Comparison of ENCODE assay signal across 32 cellular contexts in the genomic region with DNA sequence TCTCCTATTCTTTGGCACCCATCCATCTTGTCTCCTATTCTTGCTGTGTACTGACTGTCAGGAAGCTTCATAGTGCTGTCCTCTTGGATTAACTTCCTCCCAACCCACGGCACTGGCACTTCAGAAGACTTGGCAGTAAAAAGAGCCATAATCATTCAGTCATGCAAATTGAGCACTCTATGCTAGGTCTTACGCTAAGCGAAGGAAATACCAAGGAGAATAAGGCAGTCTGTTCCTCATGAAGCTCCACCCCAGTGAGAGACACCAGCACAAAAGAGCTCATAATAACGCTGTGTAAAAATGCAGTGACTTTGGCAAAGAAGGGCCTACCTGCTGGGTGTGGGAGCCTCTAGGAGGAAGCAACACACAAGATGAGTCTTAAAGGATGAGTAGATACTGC.
"Had no signal": no experiment of that assay in that cellular context is flagged by ENCODE, and none has a peak within 500 bp of the region (broad histone marks: within the 10 kb centered on the region; RNA-seq: fewer than 3 reads in every experiment).

No MANE protein-coding gene starts in this region.

- DNase-seq: activated B cell treated with CpG ODN at 0.5 μM for 24 hours; activated CD4-positive, alpha-beta memory T cell treated with anti-CD3 and anti-CD28 coated beads for 36 hours; activated CD4-positive, alpha-beta T cell treated with anti-CD3 and anti-CD28 coated beads for 4 hours; activated CD4-positive, alpha-beta T cell treated with anti-CD3 and anti-CD28 coated beads, Interleukin-2, amount 50 U/mL, for 1 hour; activated CD4-positive, CD25-positive, alpha-beta regulatory T cell treated with anti-CD3 and anti-CD28 coated beads, Interleukin-2, amount 50 U/mL, for 72 hours; activated CD8-positive, alpha-beta memory T cell treated with anti-CD3 and anti-CD28 coated beads for 24 hours; activated CD8-positive, alpha-beta memory T cell treated with anti-CD3 and anti-CD28 coated beads, Interleukin-2, amount 10 ng/mL, durations not matched to agents 7 days and 5 days; activated CD8-positive, alpha-beta memory T cell treated with anti-CD3 and anti-CD28 coated beads, Interleukin-2, amount 50 U/mL, for 48 hours; activated gamma-delta T cell treated with Interleukin-2 at 50 U/mL for 16 hours; activated naive CD4-positive, alpha-beta T cell treated with anti-CD3 and anti-CD28 coated beads for 36 hours; activated T-cell treated with anti-CD3 and anti-CD28 coated beads, Interleukin-2, amount 50 U/mL, for 48 hours; adrenal gland; body of pancreas; NCI-H1092 treated with DMSO at 0.1 percent for 48 hours; NCI-H1417 treated with DMSO at 0.1 percent for 48 hours; NCI-H187 treated with DMSO at 0.1 percent for 48 hours; NCI-H2081; NCI-H345; NCI-H510A; NCI-H526; NCI-H748 treated with DMSO at 0.1 percent for 48 hours; NK-92 treated with Interleukin-12 subunit alpha and Interleukin-12 subunit beta, amount 100 ng/mL, for 24 hours; PC-3; Peyer's patch; RPMI8226; SHP77 treated with DMSO at 0.1 percent for 48 hours; SK-N-SH had no signal

- H3K9me3 ChIP-seq: adrenal gland, body of pancreas, breast epithelium, Peyer's patch, SJSA1, SK-N-SH had no signal

- ATAC-seq: activated CD8-positive, alpha-beta memory T cell treated with anti-CD3 and anti-CD28 coated beads, Interleukin-2, amount 10 ng/mL, durations not matched to agents 7 days and 5 days; activated naive CD4-positive, alpha-beta T cell treated with anti-CD3 and anti-CD28 coated beads, Interleukin-2, amount 50 U/mL, for 72 hours; body of pancreas; PC-3 had no signal

- H3K9me3 Mint-ChIP-seq: activated B cell treated with CpG ODN at 0.5 μM for 24 hours; activated CD4-positive, alpha-beta memory T cell treated with anti-CD3 and anti-CD28 coated beads for 36 hours; activated naive CD4-positive, alpha-beta T cell treated with anti-CD3 and anti-CD28 coated beads for 36 hours; activated naive CD4-positive, alpha-beta T cell treated with anti-CD3 and anti-CD28 coated beads, Interleukin-2, amount 50 U/mL, for 72 hours; T-helper 1 cell treated with Interleukin-12 subunit alpha and Interleukin-12 subunit beta and Interleukin-4 antibody, amounts not matched to agents 30 μg/mL and 1 μg/mL, for 36 hours; T-helper 2 cell treated with Interferon-gamma antibody and Interleukin-4, amounts not matched to agents 5 μg/mL and 100 μg/mL, for 36 hours had no signal

- H3K4me1 Mint-ChIP-seq: activated B cell treated with CpG ODN at 0.5 μM for 24 hours; activated CD8-positive, alpha-beta memory T cell treated with anti-CD3 and anti-CD28 coated beads, Interleukin-2, amount 10 ng/mL, durations not matched to agents 7 days and 5 days had no signal

- H3K4me3 Mint-ChIP-seq: activated B cell treated with CpG ODN at 0.5 μM for 24 hours; activated CD4-positive, alpha-beta memory T cell treated with anti-CD3 and anti-CD28 coated beads for 36 hours; activated CD8-positive, alpha-beta memory T cell treated with anti-CD3 and anti-CD28 coated beads, Interleukin-2, amount 10 ng/mL, durations not matched to agents 7 days and 5 days; activated naive CD4-positive, alpha-beta T cell treated with anti-CD3 and anti-CD28 coated beads for 36 hours; T-helper 1 cell treated with Interleukin-12 subunit alpha and Interleukin-12 subunit beta and Interleukin-4 antibody, amounts not matched to agents 30 μg/mL and 1 μg/mL, for 36 hours; T-helper 2 cell treated with Interferon-gamma antibody and Interleukin-4, amounts not matched to agents 5 μg/mL and 100 μg/mL, for 36 hours had no signal

- H3K36me3 ChIP-seq: adrenal gland, breast epithelium, Peyer's patch, SJSA1 had no signal

- H3K27me3 ChIP-seq: adrenal gland, body of pancreas, breast epithelium, Peyer's patch, SJSA1 had no signal

- H3K36me3 Mint-ChIP-seq: activated CD4-positive, alpha-beta memory T cell treated with anti-CD3 and anti-CD28 coated beads for 36 hours; activated CD8-positive, alpha-beta memory T cell treated with anti-CD3 and anti-CD28 coated beads, Interleukin-2, amount 10 ng/mL, durations not matched to agents 7 days and 5 days; activated naive CD4-positive, alpha-beta T cell treated with anti-CD3 and anti-CD28 coated beads, Interleukin-2, amount 50 U/mL, for 72 hours had no signal

- H3K27ac Mint-ChIP-seq: activated B cell treated with CpG ODN at 0.5 μM for 24 hours; activated CD4-positive, alpha-beta memory T cell treated with anti-CD3 and anti-CD28 coated beads for 36 hours; activated CD8-positive, alpha-beta memory T cell treated with anti-CD3 and anti-CD28 coated beads, Interleukin-2, amount 10 ng/mL, durations not matched to agents 7 days and 5 days; activated naive CD4-positive, alpha-beta T cell treated with anti-CD3 and anti-CD28 coated beads for 36 hours; activated naive CD4-positive, alpha-beta T cell treated with anti-CD3 and anti-CD28 coated beads, Interleukin-2, amount 50 U/mL, for 72 hours; T-helper 1 cell treated with Interleukin-12 subunit alpha and Interleukin-12 subunit beta and Interleukin-4 antibody, amounts not matched to agents 30 μg/mL and 1 μg/mL, for 36 hours; T-helper 2 cell treated with Interferon-gamma antibody and Interleukin-4, amounts not matched to agents 5 μg/mL and 100 μg/mL, for 36 hours had no signal

- H3K4me3 ChIP-seq: adrenal gland, body of pancreas, breast epithelium, Peyer's patch, SJSA1 had no signal

- H3K4me1 ChIP-seq: adrenal gland, body of pancreas, breast epithelium, Peyer's patch, SJSA1 had no signal

- H3K27me3 Mint-ChIP-seq: activated B cell treated with CpG ODN at 0.5 μM for 24 hours; activated CD4-positive, alpha-beta memory T cell treated with anti-CD3 and anti-CD28 coated beads for 36 hours; activated CD8-positive, alpha-beta memory T cell treated with anti-CD3 and anti-CD28 coated beads, Interleukin-2, amount 10 ng/mL, durations not matched to agents 7 days and 5 days had no signal

- H3K27ac ChIP-seq: adrenal gland, body of pancreas, breast epithelium, Peyer's patch, SJSA1 had no signal
